Comparison of ENCODE assay signal across 28 cellular contexts in the genomic region with DNA sequence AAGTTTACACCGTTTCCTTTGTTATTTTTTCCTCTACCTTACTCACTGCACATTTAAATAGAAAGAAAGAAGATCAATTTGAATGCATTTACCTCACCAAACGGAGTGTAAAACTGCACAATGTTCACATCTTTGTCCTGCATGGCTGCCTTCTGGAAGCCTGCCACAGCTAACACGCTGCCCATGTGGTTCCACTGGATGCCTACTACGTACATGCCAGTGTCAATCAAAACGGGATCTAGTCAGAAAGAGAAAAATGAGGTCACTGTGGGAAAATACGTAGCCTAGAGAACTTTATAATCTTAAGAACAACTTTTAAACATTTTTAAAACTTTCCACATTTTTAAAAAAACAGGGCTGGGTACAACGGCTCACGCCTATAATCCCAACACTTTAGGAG. TPM values are rescaled to one million over a fixed set of nuclear protein-coding genes. Genes with fewer than 3 reads are reported as not detected.
"Had no signal": no experiment of that assay in that cellular context is flagged by ENCODE, and none has a peak within 500 bp of the region (broad histone marks: within the 10 kb centered on the region; RNA-seq: fewer than 3 reads in every experiment).

No MANE protein-coding gene starts in this region.

- H3K9me3 Mint-ChIP-seq: activated CD8-positive, alpha-beta T cell treated with anti-CD3 and anti-CD28 coated beads for 36 hours; activated naive CD4-positive, alpha-beta T cell treated with anti-CD3 and anti-CD28 coated beads, Interleukin-2, amount 50 U/mL, for 24 hours; activated T-cell treated with anti-CD3 and anti-CD28 coated beads, Interleukin-2, amount 50 U/mL, for 72 hours; central memory CD8-positive, alpha-beta T cell had no signal

- H3K27me3 ChIP-seq: body of pancreas, Peyer's patch, SJCRH30 had no signal

- H3K4me3 Mint-ChIP-seq: activated CD8-positive, alpha-beta T cell treated with anti-CD3 and anti-CD28 coated beads for 36 hours; activated naive CD4-positive, alpha-beta T cell treated with anti-CD3 and anti-CD28 coated beads, Interleukin-2, amount 50 U/mL, for 24 hours; activated T-cell treated with anti-CD3 and anti-CD28 coated beads, Interleukin-2, amount 50 U/mL, for 72 hours; central memory CD8-positive, alpha-beta T cell had no signal

- ATAC-seq: activated CD8-positive, alpha-beta T cell treated with anti-CD3 and anti-CD28 coated beads for 36 hours; activated T-cell treated with anti-CD3 and anti-CD28 coated beads, Interleukin-2, amount 50 U/mL, for 72 hours; body of pancreas had no signal

- H3K9me3 ChIP-seq: body of pancreas, Peyer's patch, SJCRH30, SK-N-SH had no signal

- H3K27me3 Mint-ChIP-seq: activated CD8-positive, alpha-beta T cell treated with anti-CD3 and anti-CD28 coated beads for 36 hours; activated naive CD4-positive, alpha-beta T cell treated with anti-CD3 and anti-CD28 coated beads, Interleukin-2, amount 50 U/mL, for 24 hours; central memory CD8-positive, alpha-beta T cell had no signal

- H3K4me1 Mint-ChIP-seq: central memory CD8-positive, alpha-beta T cell had no signal

- H3K36me3 ChIP-seq: Peyer's patch had no signal

- H3K4me3 ChIP-seq: body of pancreas, Peyer's patch, SJCRH30 had no signal

- H3K4me2 ChIP-seq: SK-N-SH had no signal

- H3K27ac Mint-ChIP-seq: activated CD8-positive, alpha-beta T cell treated with anti-CD3 and anti-CD28 coated beads for 36 hours; activated naive CD4-positive, alpha-beta T cell treated with anti-CD3 and anti-CD28 coated beads, Interleukin-2, amount 50 U/mL, for 24 hours; activated T-cell treated with anti-CD3 and anti-CD28 coated beads, Interleukin-2, amount 50 U/mL, for 72 hours had no signal

- H3K9ac ChIP-seq: SK-N-SH had no signal

- H3K4me1 ChIP-seq: body of pancreas, Peyer's patch, SJCRH30 had no signal

- H3K27ac ChIP-seq: body of pancreas, Peyer's patch, RWPE1, SJCRH30, VCaP had no signal

- DNase-seq: activated CD4-positive, CD25-positive, alpha-beta regulatory T cell; activated CD8-positive, alpha-beta memory T cell treated with anti-CD3 and anti-CD28 coated beads, Interleukin-2, amount 50 U/mL, for 4 hours; activated CD8-positive, alpha-beta T cell treated with anti-CD3 and anti-CD28 coated beads for 36 hours; activated naive CD4-positive, alpha-beta T cell; activated T-cell treated with anti-CD3 and anti-CD28 coated beads, Interleukin-2, amount 50 U/mL, for 72 hours; aorta; body of pancreas; Karpas-422; MM.1S; NCI-H1048; NCI-H146; NCI-H2029; NCI-H2107; NCI-H2171 treated with DMSO at 0.1 percent for 48 hours; NCI-H226; NCI-H510A; NCI-H526 treated with DMSO at 0.1 percent for 48 hours; NCI-H82; Peyer's patch; Right ventricle myocardium superior; SJCRH30; SK-N-SH; T-helper 1 cell had no signal

RNA-seq across cellular contexts. Expression of gene MATN3, which starts 39.0 kb away (rescaled TPM):
- total RNA-seq: activated CD8-positive, alpha-beta T cell treated with anti-CD3 and anti-CD28 coated beads for 36 hours; activated T-cell treated with anti-CD3 and anti-CD28 coated beads, Interleukin-2, amount 50 U/mL, for 72 hours; body of pancreas; T-helper 2 cell treated with Interferon-gamma antibody and Interleukin-4, amounts not matched to agents 100 ng/mL and 5 ng/mL, for 36 hours had no signal
